ENCODE assay signal across 1 cellular context in genomic region chr1:227563319-227564201, GRCh38.
A peak's percentile ranks its signal among the peaks of the same experiment; 100 is the strongest.
TF ChIP-seq lines count a peak whose summit lies in the region.

ZNF678 (plus strand) TSS chr1:227563556; CDS start chr1:227650992, 87,436 bp downstream.

TF ChIP-seq in HepG2, 621 proteins besides CTCF, POLR2A, EP300 and RAD21 (continued from another document and continues in another):
- TF ChIP-seq, protein P1, sequence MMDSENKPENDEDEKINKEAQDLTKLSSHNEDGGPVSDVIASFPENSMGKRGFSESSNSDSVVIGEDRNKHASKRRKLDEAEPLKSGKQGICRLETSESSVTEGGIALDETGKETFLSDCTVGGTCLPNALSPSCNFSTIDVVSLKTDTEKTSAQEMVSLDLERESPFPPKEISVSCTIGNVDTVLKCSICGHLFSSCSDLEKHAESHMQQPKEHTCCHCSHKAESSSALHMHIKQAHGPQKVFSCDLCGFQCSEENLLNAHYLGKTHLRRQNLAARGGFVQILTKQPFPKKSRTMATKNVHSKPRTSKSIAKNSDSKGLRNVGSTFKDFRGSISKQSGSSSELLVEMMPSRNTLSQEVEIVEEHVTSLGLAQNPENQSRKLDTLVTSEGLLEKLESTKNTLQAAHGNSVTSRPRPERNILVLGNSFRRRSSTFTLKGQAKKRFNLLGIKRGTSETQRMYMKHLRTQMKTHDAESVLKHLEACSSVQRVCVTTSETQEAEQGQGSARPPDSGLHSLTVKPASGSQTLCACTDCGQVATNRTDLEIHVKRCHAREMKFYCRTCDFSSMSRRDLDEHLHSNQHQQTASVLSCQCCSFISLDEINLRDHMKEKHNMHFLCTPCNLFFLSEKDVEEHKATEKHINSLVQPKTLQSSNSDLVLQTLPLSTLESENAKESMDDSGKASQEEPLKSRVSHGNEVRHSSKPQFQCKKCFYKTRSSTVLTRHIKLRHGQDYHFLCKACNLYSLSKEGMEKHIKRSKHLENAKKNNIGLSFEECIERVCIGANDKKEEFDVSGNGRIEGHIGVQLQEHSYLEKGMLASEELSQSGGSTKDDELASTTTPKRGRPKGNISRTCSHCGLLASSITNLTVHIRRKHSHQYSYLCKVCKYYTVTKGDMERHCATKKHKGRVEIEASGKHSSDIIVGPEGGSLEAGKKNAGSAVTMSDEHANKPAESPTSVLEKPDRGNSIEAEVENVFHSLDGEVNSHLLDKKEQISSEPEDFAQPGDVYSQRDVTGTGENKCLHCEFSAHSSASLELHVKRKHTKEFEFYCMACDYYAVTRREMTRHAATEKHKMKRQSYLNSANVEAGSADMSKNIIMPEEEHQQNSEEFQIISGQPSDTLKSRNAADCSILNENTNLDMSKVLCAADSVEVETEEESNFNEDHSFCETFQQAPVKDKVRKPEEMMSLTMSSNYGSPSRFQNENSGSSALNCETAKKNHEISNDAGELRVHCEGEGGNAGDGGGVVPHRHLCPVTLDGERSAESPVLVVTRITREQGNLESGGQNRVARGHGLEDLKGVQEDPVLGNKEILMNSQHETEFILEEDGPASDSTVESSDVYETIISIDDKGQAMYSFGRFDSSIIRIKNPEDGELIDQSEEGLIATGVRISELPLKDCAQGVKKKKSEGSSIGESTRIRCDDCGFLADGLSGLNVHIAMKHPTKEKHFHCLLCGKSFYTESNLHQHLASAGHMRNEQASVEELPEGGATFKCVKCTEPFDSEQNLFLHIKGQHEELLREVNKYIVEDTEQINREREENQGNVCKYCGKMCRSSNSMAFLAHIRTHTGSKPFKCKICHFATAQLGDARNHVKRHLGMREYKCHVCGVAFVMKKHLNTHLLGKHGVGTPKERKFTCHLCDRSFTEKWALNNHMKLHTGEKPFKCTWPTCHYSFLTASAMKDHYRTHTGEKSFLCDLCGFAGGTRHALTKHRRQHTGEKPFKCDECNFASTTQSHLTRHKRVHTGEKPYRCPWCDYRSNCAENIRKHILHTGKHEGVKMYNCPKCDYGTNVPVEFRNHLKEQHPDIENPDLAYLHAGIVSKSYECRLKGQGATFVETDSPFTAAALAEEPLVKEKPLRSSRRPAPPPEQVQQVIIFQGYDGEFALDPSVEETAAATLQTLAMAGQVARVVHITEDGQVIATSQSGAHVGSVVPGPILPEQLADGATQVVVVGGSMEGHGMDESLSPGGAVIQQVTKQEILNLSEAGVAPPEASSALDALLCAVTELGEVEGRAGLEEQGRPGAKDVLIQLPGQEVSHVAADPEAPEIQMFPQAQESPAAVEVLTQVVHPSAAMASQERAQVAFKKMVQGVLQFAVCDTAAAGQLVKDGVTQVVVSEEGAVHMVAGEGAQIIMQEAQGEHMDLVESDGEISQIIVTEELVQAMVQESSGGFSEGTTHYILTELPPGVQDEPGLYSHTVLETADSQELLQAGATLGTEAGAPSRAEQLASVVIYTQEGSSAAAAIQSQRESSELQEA (CRISPR knock-in tag; IDR thresholded peaks at IDR 0.05; ENCODE audit: not compliant biosample characterization) = peak; percentile 85
- TF ChIP-seq FOSL1 (CRISPR knock-in tag; IDR thresholded peaks at IDR 0.05; ENCODE audit: borderline replicate concordance) = 0 out of 2 replicates have a peak, but pooled peaks have one; percentile 5
- TF ChIP-seq ZNF205 (CRISPR knock-in tag; IDR thresholded peaks at IDR 0.05) = no peak; the same call in 1 of the 2 replicates
- TF ChIP-seq, protein P2, sequence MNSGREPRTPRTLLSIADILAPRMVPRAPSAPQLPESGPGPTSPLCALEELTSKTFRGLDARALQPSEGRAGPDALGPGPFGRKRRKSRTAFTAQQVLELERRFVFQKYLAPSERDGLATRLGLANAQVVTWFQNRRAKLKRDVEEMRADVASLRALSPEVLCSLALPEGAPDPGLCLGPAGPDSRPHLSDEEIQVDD (CRISPR knock-in tag; IDR thresholded peaks at IDR 0.05; ENCODE audit: borderline replicate concordance) = no peak
- TF ChIP-seq BRCA1 (CRISPR knock-in tag; IDR thresholded peaks at IDR 0.05) = 0 out of 2 replicates have a peak, but pooled peaks have one; percentile 64
- peak; percentile 31; the same call in 1 of the 2 replicates for TF ChIP-seq FOXO1 (CRISPR knock-in tag; IDR thresholded peaks at IDR 0.05)
- no peak for TF ChIP-seq MTF2 (CRISPR knock-in tag; IDR thresholded peaks at IDR 0.05; ENCODE audit: borderline replicate concordance)
- TF ChIP-seq, protein P3, sequence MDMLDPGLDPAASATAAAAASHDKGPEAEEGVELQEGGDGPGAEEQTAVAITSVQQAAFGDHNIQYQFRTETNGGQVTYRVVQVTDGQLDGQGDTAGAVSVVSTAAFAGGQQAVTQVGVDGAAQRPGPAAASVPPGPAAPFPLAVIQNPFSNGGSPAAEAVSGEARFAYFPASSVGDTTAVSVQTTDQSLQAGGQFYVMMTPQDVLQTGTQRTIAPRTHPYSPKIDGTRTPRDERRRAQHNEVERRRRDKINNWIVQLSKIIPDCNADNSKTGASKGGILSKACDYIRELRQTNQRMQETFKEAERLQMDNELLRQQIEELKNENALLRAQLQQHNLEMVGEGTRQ (IDR thresholded peaks at IDR 0.05; ENCODE audit: low read depth, low read length) = no peak
- TF ChIP-seq, protein P3 (CRISPR knock-in tag; IDR thresholded peaks at IDR 0.05; ENCODE audit: borderline replicate concordance) = peak; percentile 20; the same call in 1 of the 2 replicates
- peak; percentile 63; the same call in 1 of the 2 replicates for TF ChIP-seq TFDP1 (CRISPR knock-in tag; IDR thresholded peaks at IDR 0.05; ENCODE audit: borderline replicate concordance)
- no peak for TF ChIP-seq ZBTB8A (CRISPR knock-in tag; IDR thresholded peaks at IDR 0.05; ENCODE audit: borderline replicate concordance, low read depth)
- peak; percentile 14; the same call in 1 of the 2 replicates for TF ChIP-seq MIER3 (CRISPR knock-in tag; IDR thresholded peaks at IDR 0.05; ENCODE audit: borderline replicate concordance)
- TF ChIP-seq, protein P4, sequence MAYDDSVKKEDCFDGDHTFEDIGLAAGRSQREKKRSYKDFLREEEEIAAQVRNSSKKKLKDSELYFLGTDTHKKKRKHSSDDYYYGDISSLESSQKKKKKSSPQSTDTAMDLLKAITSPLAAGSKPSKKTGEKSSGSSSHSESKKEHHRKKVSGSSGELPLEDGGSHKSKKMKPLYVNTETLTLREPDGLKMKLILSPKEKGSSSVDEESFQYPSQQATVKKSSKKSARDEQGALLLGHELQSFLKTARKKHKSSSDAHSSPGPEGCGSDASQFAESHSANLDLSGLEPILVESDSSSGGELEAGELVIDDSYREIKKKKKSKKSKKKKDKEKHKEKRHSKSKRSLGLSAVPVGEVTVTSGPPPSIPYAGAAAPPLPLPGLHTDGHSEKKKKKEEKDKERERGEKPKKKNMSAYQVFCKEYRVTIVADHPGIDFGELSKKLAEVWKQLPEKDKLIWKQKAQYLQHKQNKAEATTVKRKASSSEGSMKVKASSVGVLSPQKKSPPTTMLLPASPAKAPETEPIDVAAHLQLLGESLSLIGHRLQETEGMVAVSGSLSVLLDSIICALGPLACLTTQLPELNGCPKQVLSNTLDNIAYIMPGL (CRISPR knock-in tag; IDR thresholded peaks at IDR 0.05; ENCODE audit: borderline replicate concordance in 1 of 2, low read depth in 1 of 2) = peak in 1 of 2 experiments; percentile 46; a peak in 1 of 4 replicates
- peak; percentile 84 for TF ChIP-seq IKZF4 (CRISPR knock-in tag; IDR thresholded peaks at IDR 0.05; ENCODE audit: borderline replicate concordance, low read depth, not compliant biosample characterization)
- TF ChIP-seq, protein P5, sequence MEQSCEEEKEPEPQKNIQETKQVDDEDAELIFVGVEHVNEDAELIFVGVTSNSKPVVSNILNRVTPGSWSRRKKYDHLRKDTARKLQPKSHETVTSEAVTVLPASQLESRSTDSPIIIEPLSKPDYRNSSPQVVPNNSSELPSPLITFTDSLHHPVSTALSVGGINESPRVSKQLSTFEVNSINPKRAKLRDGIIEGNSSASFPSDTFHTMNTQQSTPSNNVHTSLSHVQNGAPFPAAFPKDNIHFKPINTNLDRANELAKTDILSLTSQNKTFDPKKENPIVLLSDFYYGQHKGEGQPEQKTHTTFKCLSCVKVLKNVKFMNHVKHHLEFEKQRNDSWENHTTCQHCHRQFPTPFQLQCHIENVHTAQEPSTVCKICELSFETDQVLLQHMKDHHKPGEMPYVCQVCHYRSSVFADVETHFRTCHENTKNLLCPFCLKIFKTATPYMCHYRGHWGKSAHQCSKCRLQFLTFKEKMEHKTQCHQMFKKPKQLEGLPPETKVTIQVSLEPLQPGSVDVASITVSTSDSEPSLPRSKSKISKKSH (CRISPR knock-in tag; IDR thresholded peaks at IDR 0.05; ENCODE audit: borderline replicate concordance) = peak; percentile 86; the same call in 1 of the 2 replicates
- peak; percentile 42; the same call in 1 of the 2 replicates for TF ChIP-seq AHDC1 (CRISPR knock-in tag; IDR thresholded peaks at IDR 0.05; ENCODE audit: borderline replicate concordance)
- TF ChIP-seq FOXC1 (CRISPR knock-in tag; IDR thresholded peaks at IDR 0.05; ENCODE audit: borderline replicate concordance) = peak; percentile 65; the same call in 1 of the 2 replicates
- TF ChIP-seq PTBP1 (IDR thresholded peaks at IDR 0.05; ENCODE audit: low read depth, low read length, poor library complexity, severe bottlenecking) = no peak
- TF ChIP-seq ZNF790 (CRISPR knock-in tag; IDR thresholded peaks at IDR 0.05; ENCODE audit: borderline replicate concordance) = no peak
- 0 out of 2 replicates have a peak, but pooled peaks have one; percentile 45 for TF ChIP-seq SMYD3 (CRISPR knock-in tag; IDR thresholded peaks at IDR 0.05)
- TF ChIP-seq ZHX1 (CRISPR knock-in tag; IDR thresholded peaks at IDR 0.05; ENCODE audit: low read depth) = peak; percentile 70; the same call in 1 of the 2 replicates
- peak; percentile 63; the same call in 1 of the 2 replicates for TF ChIP-seq NR2C2 (CRISPR knock-in tag; IDR thresholded peaks at IDR 0.05; ENCODE audit: borderline replicate concordance)
- TF ChIP-seq ZNF761 (CRISPR knock-in tag; conservative IDR thresholded peaks at IDR 0.05) = 0 out of 2 replicates have a peak, but pooled peaks have one; percentile 55
- TF ChIP-seq NFYB (CRISPR knock-in tag; IDR thresholded peaks at IDR 0.05) = peak; percentile 86
- peak; percentile 91 for TF ChIP-seq ZNF136 (CRISPR knock-in tag; IDR thresholded peaks at IDR 0.05; ENCODE audit: low read depth)
- TF ChIP-seq ZNF749 (CRISPR knock-in tag; IDR thresholded peaks at IDR 0.05; ENCODE audit: borderline replicate concordance) = peak; percentile 64; the same call in 1 of the 2 replicates
- TF ChIP-seq KLF16 (CRISPR knock-in tag; IDR thresholded peaks at IDR 0.05) = peak in 1 of 2 experiments; percentile 64; a peak in 2 of 4 replicates
